8 cellular contexts compared by ENCODE assay signal in the genomic region with DNA sequence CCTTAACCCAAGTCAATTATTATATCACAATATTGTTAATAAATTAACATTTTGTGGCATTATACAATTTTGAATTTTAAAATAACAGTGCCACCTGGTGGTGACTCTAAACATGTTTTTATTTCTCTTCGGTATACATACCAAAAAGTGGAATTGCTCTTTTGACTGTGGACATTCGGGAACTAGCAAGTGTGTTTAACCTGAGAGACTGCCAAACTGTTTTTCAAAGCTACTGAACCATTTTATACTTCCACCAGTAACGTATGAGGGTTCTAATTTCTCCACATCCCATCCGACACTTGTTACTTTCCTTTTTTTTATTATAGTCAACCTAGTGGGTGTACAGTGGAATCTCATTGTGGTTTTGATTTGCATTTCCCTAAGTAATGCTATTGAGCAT. TPM values are rescaled to one million over a fixed set of nuclear protein-coding genes. Genes with fewer than 3 reads are reported as not detected.
DNase-seq lines count a peak whose midpoint lies in the region; ATAC-seq, FAIRE-seq and TF ChIP-seq lines count a peak whose summit lies in the region.

No MANE protein-coding gene starts in this region.

- peaks cover 2% of the 10 kb centered on the region for H3K36me3 Mint-ChIP-seq in chondrocyte (ENCODE audit: low read depth)
- peaks cover 4% of the 10 kb centered on the region for H3K36me3 Mint-ChIP-seq in memory B cell

- H3K4me1 ChIP-seq in A549, result peaks cover 13% of the 10 kb centered on the region

- no peaks in the 10 kb centered on the region for H3K27me3 Mint-ChIP-seq in chondrocyte (ENCODE audit: low read depth)
- no peaks in the 10 kb centered on the region for H3K27me3 Mint-ChIP-seq in memory B cell

- TF ChIP-seq POLR2A in A549 (IDR thresholded peaks at IDR 0.05; ENCODE audit: low read length), result no peak

- CTCF ChIA-PET in A549 (lab: Yijun Ruan, JAX), result interaction anchor here (0.6 to 5.7 kb wide), 53 partner anchors 10 to 698 kb away, joined by 3 to 64 read pairs (median 4); a partner anchor contains a TSS

- peaks cover 6% of the 10 kb centered on the region; the same call in 1 of the 3 replicates for H3K9me3 ChIP-seq in A549

- no peak for TF ChIP-seq EP300 in A549 (IDR thresholded peaks at IDR 0.05)

- 13% methylated on average over 4 of the region's 4 CpGs for WGBS in A549 (ENCODE audit: missing lambda C conversion rate)

- H3K27ac Mint-ChIP-seq in chondrocyte (ENCODE audit: unreplicated experiment) (no peak overlapping the region), memory B cell (no peak overlapping the region)

- TF ChIP-seq CTCF in A549 (IDR thresholded peaks at IDR 0.05), result peak; percentile 67
- peak; percentile 43 for TF ChIP-seq CTCF in GM10266 (IDR thresholded peaks at IDR 0.05; ENCODE audit: control insufficient read depth, insufficient read depth, low read depth, missing control alignments)
- TF ChIP-seq CTCF in chondrocyte (IDR thresholded peaks at IDR 0.05), result peak; percentile 88

- H3K4me1 Mint-ChIP-seq in chondrocyte (ENCODE audit: low read depth) (peaks cover 12% of the 10 kb centered on the region), memory B cell (peaks cover 2% of the 10 kb centered on the region)

- H3K27ac ChIP-seq in A549, result no peak overlapping the region

- DNase-seq in A549 (ENCODE audit: low read depth in 1 of 2, low spot score in 1 of 2), result peak in 1 of 2 experiments; percentile 60
- no peak for DNase-seq in GM10266 (ENCODE audit: extremely low spot score)
- peak; percentile 63 for DNase-seq in NCI-H69 (lab: John Stamatoyannopoulos, UW)
- DNase-seq in chondrocyte (ENCODE audit: low spot score), result no peak
- DNase-seq in memory B cell (ENCODE audit: low spot score in 2 of 2), result peak in 1 of 2 donors; percentile 53
- no peak for DNase-seq in activated gamma-delta T cell (lab: John Stamatoyannopoulos, UW)
- no peak for DNase-seq in HK-2 (ENCODE audit: unreplicated experiment)

- TF ChIP-seq RAD21 in A549 (conservative IDR thresholded peaks at IDR 0.05 in 1 of 2, IDR thresholded peaks at IDR 0.05 in 1 of 2), result peak; percentile 77 to 85

- no peak overlapping the region for H3K4me3 ChIP-seq in A549

- H3K9me3 Mint-ChIP-seq in chondrocyte (ENCODE audit: low read depth) (peaks cover 6% of the 10 kb centered on the region), memory B cell (peaks cover 7% of the 10 kb centered on the region)

- ATAC-seq in A549 (peak; percentile 59 to 75; a peak in 4 of 6 replicates), memory B cell (ENCODE audit: low read depth) (peak; percentile 62), GM19351 (IDR thresholded peaks at IDR 0.05; ENCODE audit: unreplicated experiment) (no peak)

- H3K4me2 ChIP-seq in A549, result peak overlapping the region; percentile 45; the same call in 2 of the 3 replicates

- POLR2A ChIA-PET in A549 (lab: Yijun Ruan, JAX), result interaction anchor here (1.5 kb wide), 1 partner anchor 18 kb away, joined by 4 read pairs; a partner anchor contains a TSS

- H3K4me3 Mint-ChIP-seq in chondrocyte (ENCODE audit: unreplicated experiment) (no peak overlapping the region), memory B cell (no peak overlapping the region)

- peak; percentile 63 for FAIRE-seq in A549 (lab: Jason Lieb, UNC)

TF ChIP-seq in A549, 52 proteins besides CTCF, POLR2A, EP300 and RAD21:
- TF ChIP-seq SMC3 (IDR thresholded peaks at IDR 0.05), result peak; percentile 86
- TF ChIP-seq, protein P1, sequence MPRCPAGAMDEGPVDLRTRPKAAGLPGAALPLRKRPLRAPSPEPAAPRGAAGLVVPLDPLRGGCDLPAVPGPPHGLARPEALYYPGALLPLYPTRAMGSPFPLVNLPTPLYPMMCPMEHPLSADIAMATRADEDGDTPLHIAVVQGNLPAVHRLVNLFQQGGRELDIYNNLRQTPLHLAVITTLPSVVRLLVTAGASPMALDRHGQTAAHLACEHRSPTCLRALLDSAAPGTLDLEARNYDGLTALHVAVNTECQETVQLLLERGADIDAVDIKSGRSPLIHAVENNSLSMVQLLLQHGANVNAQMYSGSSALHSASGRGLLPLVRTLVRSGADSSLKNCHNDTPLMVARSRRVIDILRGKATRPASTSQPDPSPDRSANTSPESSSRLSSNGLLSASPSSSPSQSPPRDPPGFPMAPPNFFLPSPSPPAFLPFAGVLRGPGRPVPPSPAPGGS (IDR thresholded peaks at IDR 0.05), result no peak

RNA-seq across cellular contexts. Expression of a gene that starts 18.3 kb away (rescaled TPM):
- polyA plus RNA-seq in A549 (2011; rRNA removed), result 45.3 and 47.7 TPM in 2 replicates
- 12.1 and 13.3 TPM in 2 replicates for polyA plus RNA-seq in A549 (2012; cell fraction: cytosol; rRNA removed)
- 4.7 and 5.3 TPM in 2 replicates for polyA plus RNA-seq in A549 (2012; cell fraction: nucleus; rRNA removed)
- 43.1 to 47.6 TPM (median 47.4 TPM) in 3 replicates for polyA plus RNA-seq in A549 (2017; fragmentation: RNase III; extraction: RNeasy Plus Mini Kit Qiagen cat#74134 plus additional on column Dnase treatment)
- polyA minus RNA-seq in A549 (2011; rRNA and poly(A)+ RNA removed), result 26.5 and 28.9 TPM in 2 replicates
- total RNA-seq in chondrocyte, result 20.6 to 23.6 TPM (median 21.1 TPM) in 3 replicates

RNA-seq across cellular contexts. Expression of a gene that starts 28.2 kb away (rescaled TPM):
- polyA plus RNA-seq in A549 (2011; rRNA removed) (105 and 127 TPM in 2 replicates), A549 (2017; fragmentation: RNase III; extraction: RNeasy Plus Mini Kit Qiagen cat#74134 plus additional on column Dnase treatment) (40.0 to 55.7 TPM (median 49.9 TPM) in 3 replicates)
- polyA plus RNA-seq in A549 (2012; cell fraction: cytosol; rRNA removed), result 15.0 and 23.1 TPM in 2 replicates
- polyA plus RNA-seq in A549 (2012; cell fraction: nucleus; rRNA removed), result 19.0 and 21.9 TPM in 2 replicates
- polyA minus RNA-seq in A549 (2011; rRNA and poly(A)+ RNA removed), result 210 and 235 TPM in 2 replicates
- total RNA-seq in chondrocyte, result 43.6 to 56.7 TPM (median 55.1 TPM) in 3 replicates
